8 cellular contexts compared by ENCODE assay signal in genomic region chr17:75515523-75516254, GRCh38. TPM values are rescaled to one million over a fixed set of nuclear protein-coding genes. Genes with fewer than 3 reads are reported as not detected.
DNase-seq lines count a peak whose midpoint lies in the region; ATAC-seq and TF ChIP-seq lines count a peak whose summit lies in the region.

Gene CASKIN2 (minus strand): TSS chr17:75515537. CDS start chr17:75513804, 1,733 bp downstream.

- H3K9me3 ChIP-seq in duodenal mucosa (ENCODE audit: control insufficient read depth in 1 of 2, low read length in 2 of 2), result no peaks in the 10 kb centered on the region

- peak within 1 kb of the TSS; percentile 77 for H3K27ac ChIP-seq in duodenal mucosa (ENCODE audit: low read depth, low read length)

- TF ChIP-seq CTCF in lower leg skin (IDR thresholded peaks at IDR 0.05), result peak in 1 of 3 donors; percentile 91

- ATAC-seq in GM19324 (IDR thresholded peaks at IDR 0.05; ENCODE audit: low FRiP score, unreplicated experiment) (peak; percentile 50), HG03521 (IDR thresholded peaks at IDR 0.05; ENCODE audit: unreplicated experiment) (peak; percentile 34)

- DNase-seq in Ammon's horn (ENCODE audit: low spot score) (peak; percentile 95), NCI-H526 treated with DMSO at 0.1 percent for 48 hours (lab: John Stamatoyannopoulos, UW) (peak; percentile 90), lower leg skin (ENCODE audit: low spot score in 2 of 2) (peak; percentile 91 to 99)
- DNase-seq in activated CD4-positive, alpha-beta memory T cell treated with anti-CD3 and anti-CD28 coated beads for 36 hours, result peak; percentile 91
- peak; percentile 83 for DNase-seq in stimulated activated CD4-positive, alpha-beta T cell treated with anti-CD3 and anti-CD28 coated beads, Interleukin-4, amount 100 ng/mL, for 1 hour

- peaks cover 15% of the 10 kb centered on the region for H3K36me3 Mint-ChIP-seq in activated CD4-positive, alpha-beta memory T cell treated with anti-CD3 and anti-CD28 coated beads for 36 hours

- peak within 1 kb of the TSS; percentile 57 for H3K4me3 Mint-ChIP-seq in activated CD4-positive, alpha-beta memory T cell treated with anti-CD3 and anti-CD28 coated beads for 36 hours

- H3K4me3 ChIP-seq in duodenal mucosa (ENCODE audit: low read depth in 1 of 2, low read length in 2 of 2) (peak within 1 kb of the TSS; percentile 86 to 89), lower leg skin (ENCODE audit: low read depth, poor library complexity, severe bottlenecking) (peak within 1 kb of the TSS; percentile 54)

- H3K4me1 Mint-ChIP-seq in activated CD4-positive, alpha-beta memory T cell treated with anti-CD3 and anti-CD28 coated beads for 36 hours (ENCODE audit: low read depth), result peaks cover 17% of the 10 kb centered on the region

- H3K27me3 ChIP-seq in duodenal mucosa (ENCODE audit: control insufficient read depth in 1 of 2, insufficient read depth in 2 of 2, low read length in 2 of 2), result no peaks in the 10 kb centered on the region

- H3K9me3 Mint-ChIP-seq in activated CD4-positive, alpha-beta memory T cell treated with anti-CD3 and anti-CD28 coated beads for 36 hours, result no peaks in the 10 kb centered on the region

- 0 to 1% methylated on average over 33 to 53 of the region's 75 CpGs for WGBS in lower leg skin, 2 donors

- POLR2A ChIA-PET in activated CD4-positive, alpha-beta memory T cell treated with anti-CD3 and anti-CD28 coated beads for 36 hours (lab: Charles Lee), result interaction anchor here (1.0 to 2.3 kb wide), 2 partner anchors 10 to 246 kb away, joined by 4 to 17 read pairs; partner anchors contain the start of gene LLGL2

- H3K27ac Mint-ChIP-seq in activated CD4-positive, alpha-beta memory T cell treated with anti-CD3 and anti-CD28 coated beads for 36 hours, result no peak within 1 kb of the TSS

- no peak for TF ChIP-seq POLR2A in lower leg skin (IDR thresholded peaks at IDR 0.05)

- CTCF ChIA-PET in activated CD4-positive, alpha-beta memory T cell treated with anti-CD3 and anti-CD28 coated beads for 36 hours (lab: Charles Lee), result interaction anchor here (0.9 to 2.0 kb wide), 16 partner anchors 9 to 503 kb away, joined by 3 to 19 read pairs (median 4); partner anchors contain the start of genes GRB2, LLGL2, MRPL58 and SMIM5

- peaks cover 4% of the 10 kb centered on the region for H3K27me3 Mint-ChIP-seq in activated CD4-positive, alpha-beta memory T cell treated with anti-CD3 and anti-CD28 coated beads for 36 hours

- intact Hi-C loops in activated CD4-positive, alpha-beta memory T cell treated with anti-CD3 and anti-CD28 coated beads for 36 hours (cut with micrococcal nuclease), result loop anchor here (1.0 to 5.0 kb wide), 5 partner anchors 10 to 243 kb away; partner anchors contain the start of genes GRB2, LLGL2, MIF4GD and SLC25A19
- intact Hi-C loops in lower leg skin (cut with DNase I; ENCODE audit: low total_unique reads), result no loop called here

- peaks cover 5 to 9% of the 10 kb centered on the region in 2 donors for H3K36me3 ChIP-seq in duodenal mucosa (ENCODE audit: control insufficient read depth in 1 of 2, insufficient read depth in 2 of 2, low read length in 2 of 2)

- peak within 1 kb of the TSS; percentile 75 to 76 for H3K9ac ChIP-seq in duodenal mucosa (ENCODE audit: low read depth in 1 of 2, low read length in 2 of 2)

- H3K4me1 ChIP-seq in duodenal mucosa (ENCODE audit: control insufficient read depth in 1 of 2, insufficient read depth in 2 of 2, low read length in 2 of 2), result peaks cover 32 to 45% of the 10 kb centered on the region in 2 donors

RNA-seq across cellular contexts. Expression of gene CASKIN2, which starts in this region (rescaled TPM):
- 1 to 10 TPM; 4.7 to 5.3 TPM for total RNA-seq in activated CD4-positive, alpha-beta memory T cell treated with anti-CD3 and anti-CD28 coated beads for 36 hours
- total RNA-seq in lower leg skin, result 10 to 100 TPM; 11.7 to 23.2 (median 17.8) TPM

Comparison
In these comparisons a context has a peak if more than half of its experiments do, and no peak if none do; other contexts are left out.
1. Peak in every context shown above with its lines: DNase-seq, ATAC-seq, H3K4me3 ChIP-seq and H3K27ac ChIP-seq.